22 cellular contexts compared by ENCODE assay signal in genomic region chr17:51398128-51398525, GRCh38.
"Had no signal": no experiment of that assay in that cellular context is flagged by ENCODE, and none has a peak within 500 bp of the region (broad histone marks: within the 10 kb centered on the region; RNA-seq: fewer than 3 reads in every experiment).

No MANE protein-coding gene starts in this region.

- DNase-seq: activated CD4-positive, alpha-beta T cell treated with anti-CD3 and anti-CD28 coated beads for 4 hours; activated CD4-positive, alpha-beta T cell treated with anti-CD3 and anti-CD28 coated beads, Interleukin-2, amount 50 U/mL, for 48 hours; activated CD8-positive, alpha-beta memory T cell treated with anti-CD3 and anti-CD28 coated beads for 24 hours; activated effector memory CD4-positive, alpha-beta T cell treated with anti-CD3 and anti-CD28 coated beads, Interleukin-2, amount 50 U/mL, for 16 hours; activated naive CD4-positive, alpha-beta T cell treated with anti-CD3 and anti-CD28 coated beads, Interleukin-2, amount 10 ng/mL, durations not matched to agents 7 days and 5 days; activated naive CD8-positive, alpha-beta T cell treated with anti-CD3 and anti-CD28 coated beads, Interleukin-2, amount 10 ng/mL, durations not matched to agents 7 days and 5 days; dorsolateral prefrontal cortex; effector memory CD4-positive, alpha-beta T cell; left ventricle myocardium superior; naive B cell; nucleus accumbens; right cardiac atrium; stimulated activated CD4-positive, alpha-beta T cell treated with anti-CD3 and anti-CD28 coated beads, Interleukin-2, amount 100 ng/mL, for 48 hours; stimulated activated naive CD4-positive, alpha-beta T cell treated with Interleukin-2 at 50 U/mL for 16 hours had no signal

- H3K27ac ChIP-seq: ascending aorta, brain microvascular endothelial cell, coronary artery, dorsolateral prefrontal cortex, gastroesophageal sphincter, hepatocyte, tibial nerve had no signal

- H3K27me3 Mint-ChIP-seq: activated naive CD4-positive, alpha-beta T cell treated with anti-CD3 and anti-CD28 coated beads, Interleukin-2, amount 10 ng/mL, durations not matched to agents 7 days and 5 days; activated naive CD8-positive, alpha-beta T cell treated with anti-CD3 and anti-CD28 coated beads, Interleukin-2, amount 10 ng/mL, durations not matched to agents 7 days and 5 days had no signal

- H3K4me3 Mint-ChIP-seq: activated naive CD4-positive, alpha-beta T cell treated with anti-CD3 and anti-CD28 coated beads, Interleukin-2, amount 10 ng/mL, durations not matched to agents 7 days and 5 days; activated naive CD8-positive, alpha-beta T cell treated with anti-CD3 and anti-CD28 coated beads, Interleukin-2, amount 10 ng/mL, durations not matched to agents 7 days and 5 days; mesothelial cell of epicardium; naive B cell had no signal

- FAIRE-seq: endothelial cell of umbilical vein had no signal

- H3K4me2 ChIP-seq: hepatocyte had no signal

- H3K4me1 ChIP-seq: ascending aorta, gastroesophageal sphincter, tibial nerve had no signal

- H3K4me3 ChIP-seq: ascending aorta, coronary artery, dorsolateral prefrontal cortex, gastroesophageal sphincter, hepatocyte, tibial nerve had no signal

- H3K36me3 ChIP-seq: ascending aorta, brain microvascular endothelial cell, gastroesophageal sphincter, tibial nerve had no signal

- H3K27me3 ChIP-seq: ascending aorta, brain microvascular endothelial cell, dorsolateral prefrontal cortex, gastroesophageal sphincter, hepatocyte, tibial nerve had no signal

- H3K9me3 ChIP-seq: ascending aorta, gastroesophageal sphincter, tibial nerve had no signal

- H3K4me1 Mint-ChIP-seq: activated naive CD4-positive, alpha-beta T cell treated with anti-CD3 and anti-CD28 coated beads, Interleukin-2, amount 10 ng/mL, durations not matched to agents 7 days and 5 days; activated naive CD8-positive, alpha-beta T cell treated with anti-CD3 and anti-CD28 coated beads, Interleukin-2, amount 10 ng/mL, durations not matched to agents 7 days and 5 days; mesothelial cell of epicardium; naive B cell had no signal

- H3K27ac Mint-ChIP-seq: activated naive CD4-positive, alpha-beta T cell treated with anti-CD3 and anti-CD28 coated beads, Interleukin-2, amount 10 ng/mL, durations not matched to agents 7 days and 5 days; activated naive CD8-positive, alpha-beta T cell treated with anti-CD3 and anti-CD28 coated beads, Interleukin-2, amount 10 ng/mL, durations not matched to agents 7 days and 5 days; mesothelial cell of epicardium; naive B cell had no signal

- H3K79me2 ChIP-seq: hepatocyte had no signal

- H2AFZ ChIP-seq: hepatocyte had no signal

- H3K9me3 Mint-ChIP-seq: activated naive CD4-positive, alpha-beta T cell treated with anti-CD3 and anti-CD28 coated beads, Interleukin-2, amount 10 ng/mL, durations not matched to agents 7 days and 5 days; activated naive CD8-positive, alpha-beta T cell treated with anti-CD3 and anti-CD28 coated beads, Interleukin-2, amount 10 ng/mL, durations not matched to agents 7 days and 5 days; mesothelial cell of epicardium had no signal

- H3K36me3 Mint-ChIP-seq: activated naive CD4-positive, alpha-beta T cell treated with anti-CD3 and anti-CD28 coated beads, Interleukin-2, amount 10 ng/mL, durations not matched to agents 7 days and 5 days; activated naive CD8-positive, alpha-beta T cell treated with anti-CD3 and anti-CD28 coated beads, Interleukin-2, amount 10 ng/mL, durations not matched to agents 7 days and 5 days; mesothelial cell of epicardium; naive B cell had no signal
